In genomic region chr1:26372039-26372438, GRCh38 we compare ENCODE assay signal across 15 cellular contexts. TPM values are rescaled to one million over a fixed set of nuclear protein-coding genes. Genes with fewer than 3 reads are reported as not detected.
A peak's percentile ranks its signal among the peaks of the same experiment; 100 is the strongest.
DNase-seq lines count a peak whose midpoint lies in the region; ATAC-seq and TF ChIP-seq lines count a peak whose summit lies in the region.
"Had no signal": no experiment of that assay in that cellular context is flagged by ENCODE, and none has a peak within 500 bp of the region (broad histone marks: within the 10 kb centered on the region; RNA-seq: fewer than 3 reads in every experiment).

No MANE protein-coding gene starts in this region.

- no peak for TF ChIP-seq POLR2A in gastrocnemius medialis (IDR thresholded peaks at IDR 0.05)

- intact Hi-C loops in CD4-positive, alpha-beta T cell (cut with DNase I, micrococcal nuclease): no loop called here
- intact Hi-C loops in gastrocnemius medialis (cut with DNase I; ENCODE audit: low total_unique reads): no loop called here

- peaks cover 5% of the 10 kb centered on the region for H3K9me3 Mint-ChIP-seq in CD4-positive, alpha-beta T cell
- peaks cover 5% of the 10 kb centered on the region for H3K9me3 Mint-ChIP-seq in central memory CD8-positive, alpha-beta T cell
- H3K9me3 Mint-ChIP-seq: activated naive CD4-positive, alpha-beta T cell treated with anti-CD3 and anti-CD28 coated beads, Interleukin-2, amount 50 U/mL, for 24 hours had no signal

- no peaks in the 10 kb centered on the region for H3K27me3 ChIP-seq in CD4-positive, alpha-beta T cell (ENCODE audit: control insufficient read depth, insufficient read depth, low read length)
- H3K27me3 ChIP-seq in gastrocnemius medialis: peaks cover 0 to 2% (median 0%) of the 10 kb centered on the region in 3 donors

- H3K36me3 Mint-ChIP-seq in CD4-positive, alpha-beta T cell (ENCODE audit: low read depth): no peaks in the 10 kb centered on the region
- H3K36me3 Mint-ChIP-seq in central memory CD8-positive, alpha-beta T cell (ENCODE audit: insufficient read depth): peaks cover 7% of the 10 kb centered on the region
- H3K36me3 Mint-ChIP-seq: activated naive CD4-positive, alpha-beta T cell treated with anti-CD3 and anti-CD28 coated beads, Interleukin-2, amount 50 U/mL, for 24 hours; CD14-positive monocyte had no signal

- no peaks in the 10 kb centered on the region for H3K27me3 Mint-ChIP-seq in CD4-positive, alpha-beta T cell
- no peaks in the 10 kb centered on the region for H3K27me3 Mint-ChIP-seq in central memory CD8-positive, alpha-beta T cell
- H3K27me3 Mint-ChIP-seq: activated CD4-positive, alpha-beta memory T cell treated with anti-CD3 and anti-CD28 coated beads, Interleukin-2, amount 10 ng/mL, durations not matched to agents 7 days and 5 days; activated naive CD4-positive, alpha-beta T cell treated with anti-CD3 and anti-CD28 coated beads, Interleukin-2, amount 50 U/mL, for 24 hours had no signal

- POLR2A ChIA-PET in CD4-positive, alpha-beta T cell (lab: Charles Lee): interaction anchor here (1.0 to 2.2 kb wide), 2 partner anchors 7 to 54 kb away, joined by 3 to 9 read pairs; partner anchors contain the start of gene CD52
- POLR2A ChIA-PET in HEK293 (lab: Yijun Ruan, JAX): no interaction called here

- H3K27ac ChIP-seq in CD4-positive, alpha-beta T cell (ENCODE audit: low read depth, low read length): no peak overlapping the region
- no peak overlapping the region for H3K27ac ChIP-seq in HEK293 (ENCODE audit: extremely low read depth, low read depth, low read length)
- no peak overlapping the region for H3K27ac ChIP-seq in gastrocnemius medialis
- H3K27ac ChIP-seq: neutrophil had no signal

- no peak for DNase-seq in CD4-positive, alpha-beta T cell
- no peak for DNase-seq in central memory CD8-positive, alpha-beta T cell (ENCODE audit: low spot score in 2 of 2)
- DNase-seq in globus pallidus (ENCODE audit: low spot score) (no peak), gastrocnemius medialis (no peak), AML-193 (lab: John Stamatoyannopoulos, UW) (no peak)
- DNase-seq: activated CD4-positive, alpha-beta memory T cell treated with anti-CD3 and anti-CD28 coated beads, Interleukin-2, amount 10 ng/mL, durations not matched to agents 7 days and 5 days; NCI-H345; OCI-M1 had no signal

- in situ Hi-C loops in gastrocnemius medialis (cut with MboI; ENCODE audit: low sequenced_read_pairs in 4 of 4): no loop called here

- no peaks in the 10 kb centered on the region for H3K4me1 ChIP-seq in HEK293 (ENCODE audit: control insufficient read depth, insufficient read depth, low read length)
- H3K4me1 ChIP-seq in gastrocnemius medialis: no peaks in the 10 kb centered on the region

- no peaks in the 10 kb centered on the region for H3K9me3 ChIP-seq in CD4-positive, alpha-beta T cell (ENCODE audit: control insufficient read depth, low read length)
- H3K9me3 ChIP-seq in HEK293 (ENCODE audit: control insufficient read depth, insufficient read depth, low read depth, low read length) (no peaks in the 10 kb centered on the region), gastrocnemius medialis (no peaks in the 10 kb centered on the region)
- H3K9me3 ChIP-seq: neutrophil had no signal

- peak overlapping the region; percentile 31 for H3K4me3 Mint-ChIP-seq in CD4-positive, alpha-beta T cell
- peak overlapping the region; percentile 75 for H3K4me3 Mint-ChIP-seq in central memory CD8-positive, alpha-beta T cell
- H3K4me3 Mint-ChIP-seq: activated CD4-positive, alpha-beta memory T cell treated with anti-CD3 and anti-CD28 coated beads, Interleukin-2, amount 10 ng/mL, durations not matched to agents 7 days and 5 days; activated naive CD4-positive, alpha-beta T cell treated with anti-CD3 and anti-CD28 coated beads, Interleukin-2, amount 50 U/mL, for 24 hours; CD14-positive monocyte had no signal

- H3K36me3 ChIP-seq in HEK293 (ENCODE audit: control insufficient read depth in 2 of 2, insufficient read depth in 1 of 2, low read length in 2 of 2) (no peaks in the 10 kb centered on the region), gastrocnemius medialis (no peaks in the 10 kb centered on the region)
- H3K36me3 ChIP-seq: neutrophil had no signal

- no peak for ATAC-seq in CD4-positive, alpha-beta T cell (ENCODE audit: poor library complexity)
- ATAC-seq in central memory CD8-positive, alpha-beta T cell (replicated peaks; ENCODE audit: extremely low read depth, poor library complexity, severe bottlenecking): no peak
- no peak for ATAC-seq in gastrocnemius medialis

- H3K4me3 ChIP-seq in HEK293 (ENCODE audit: low read depth, low read length) (no peak overlapping the region), gastrocnemius medialis (no peak overlapping the region)
- H3K4me3 ChIP-seq: skin epidermis had no signal

- peak overlapping the region; percentile 92 for H3K27ac Mint-ChIP-seq in CD4-positive, alpha-beta T cell
- peak overlapping the region; percentile 45 for H3K27ac Mint-ChIP-seq in central memory CD8-positive, alpha-beta T cell (ENCODE audit: low read depth)

- H3K4me1 Mint-ChIP-seq in CD4-positive, alpha-beta T cell (ENCODE audit: low read depth): peaks cover 75% of the 10 kb centered on the region
- peaks cover 67% of the 10 kb centered on the region for H3K4me1 Mint-ChIP-seq in central memory CD8-positive, alpha-beta T cell

- TF ChIP-seq CTCF in CD4-positive, alpha-beta T cell (IDR thresholded peaks at IDR 0.05): no peak
- TF ChIP-seq CTCF in HEK293 (tag by site-specific recombination; IDR thresholded peaks at IDR 0.05) (no peak), gastrocnemius medialis (IDR thresholded peaks at IDR 0.05 in 4 of 5, conservative IDR thresholded peaks at IDR 0.05 in 1 of 5) (no peak)

- CTCF ChIA-PET in CD4-positive, alpha-beta T cell (lab: Charles Lee): interaction anchor here (1.6 to 3.9 kb wide), 3 partner anchors 8 to 45 kb away, joined by 4 to 22 read pairs (median 4); no protein-coding TSS in a partner anchor
- CTCF ChIA-PET in HEK293 (lab: Yijun Ruan, JAX): interaction anchor here (0.7 to 1.0 kb wide), 2 partner anchors 45 to 257 kb away, joined by 3 read pairs; no protein-coding TSS in a partner anchor

TF ChIP-seq in HEK293, 187 proteins besides CTCF, POLR2A, EP300 and RAD21:
- peak; percentile 83 for TF ChIP-seq ZNF26 (tag by site-specific recombination; IDR thresholded peaks at IDR 0.05)
- no peak for TF ChIP-seq ZNF513 (tag by site-specific recombination; IDR thresholded peaks at IDR 0.05)
- no peak for TF ChIP-seq ZNF423 (tag by site-specific recombination; IDR thresholded peaks at IDR 0.05)
- TF ChIP-seq IKZF3 (tag by site-specific recombination; IDR thresholded peaks at IDR 0.05): no peak
- TF ChIP-seq SETDB1 (IDR thresholded peaks at IDR 0.05; ENCODE audit: insufficient read length, low read length): no peak
- no peak for TF ChIP-seq TRIM28 (IDR thresholded peaks at IDR 0.05; ENCODE audit: borderline replicate concordance, low read length)

RNA-seq across cellular contexts. Expression of gene ZNF683, which starts 0.5 kb away (rescaled TPM):
- under 1 TPM in 1 of 2 experiments, not detected in 1; 0.41 TPM for total RNA-seq in CD4-positive, alpha-beta T cell
- not detected for total RNA-seq in gastrocnemius medialis
- total RNA-seq: lung microvascular endothelial cell, temporal lobe had no signal

RNA-seq across cellular contexts. Expression of gene CRYBG2, which starts 18.1 kb away (rescaled TPM):
- total RNA-seq in CD4-positive, alpha-beta T cell: 1 to 10 TPM; 1.3 to 1.4 TPM
- total RNA-seq in gastrocnemius medialis: not detected
- total RNA-seq: lung microvascular endothelial cell had no signal

RNA-seq across cellular contexts. Expression of gene LIN28A, which starts 38.6 kb away (rescaled TPM):
- total RNA-seq in CD4-positive, alpha-beta T cell: not detected
- not detected for total RNA-seq in gastrocnemius medialis
- total RNA-seq: activated CD4-positive, alpha-beta memory T cell treated with anti-CD3 and anti-CD28 coated beads, Interleukin-2, amount 10 ng/mL, durations not matched to agents 7 days and 5 days; lung microvascular endothelial cell; temporal lobe had no signal

RNA-seq across cellular contexts. Expression of gene CD52, which starts 54.3 kb away (rescaled TPM):
- total RNA-seq in CD4-positive, alpha-beta T cell: 100 to 1,000 TPM; 582 to 608 TPM
- 1 to 10 TPM in 2 of 4 donors, not detected in 2; 1.4 to 2.8 TPM for total RNA-seq in gastrocnemius medialis
- total RNA-seq: lung microvascular endothelial cell, temporal lobe had no signal
